In the genomic region with DNA sequence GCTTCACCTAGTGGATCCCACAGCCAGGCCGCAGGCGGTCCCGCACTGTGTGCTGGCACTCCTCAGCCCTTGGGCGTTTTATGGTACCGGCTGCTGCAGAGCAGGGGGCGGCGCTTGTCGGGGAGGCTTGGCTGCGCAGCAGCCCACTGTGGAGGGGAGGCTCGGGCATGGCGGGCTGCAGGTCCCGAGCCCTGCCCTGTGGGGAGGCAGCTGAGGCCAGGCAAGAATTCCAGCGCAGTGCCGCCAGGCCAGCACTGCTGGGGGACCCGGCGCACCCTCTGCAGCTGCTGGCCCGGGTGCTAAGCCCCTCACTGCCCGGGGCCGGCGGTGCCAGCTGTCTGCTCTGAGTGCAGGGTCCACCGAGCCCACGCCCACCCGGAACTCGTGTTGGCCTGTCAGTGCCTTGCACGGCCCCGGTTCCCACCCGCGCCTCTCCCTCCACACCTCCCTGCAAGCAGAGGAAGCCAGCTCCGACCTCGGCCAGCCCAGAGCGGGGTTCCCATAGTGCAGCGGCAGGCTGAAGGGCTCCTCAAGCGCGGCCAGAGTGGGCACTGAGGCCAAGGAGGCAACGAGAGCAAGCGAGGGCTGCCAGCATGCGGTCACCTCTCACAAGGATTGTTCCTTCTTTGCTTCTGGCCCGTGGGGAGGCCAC, we compare ENCODE assay signal across 25 cellular contexts.
"Had no signal": no experiment of that assay in that cellular context is flagged by ENCODE, and none has a peak within 500 bp of the region (broad histone marks: within the 10 kb centered on the region; RNA-seq: fewer than 3 reads in every experiment).

No MANE protein-coding gene starts in this region.

- H3K27me3 ChIP-seq: colonic mucosa, esophagus squamous epithelium, gastrocnemius medialis, heart right ventricle had no signal

- H3K4me1 Mint-ChIP-seq: naive B cell had no signal

- H3K27ac Mint-ChIP-seq: dendritic cell treated with granulocyte-macrophage colony-stimulating factor and Interleukin-4, amounts not matched to agents 40 ng/mL and 50 ng/mL, for 4 days; effector memory CD8-positive, alpha-beta T cell; endodermal cell; mesothelial cell of epicardium; naive B cell had no signal

- H3K4me3 Mint-ChIP-seq: dendritic cell treated with granulocyte-macrophage colony-stimulating factor and Interleukin-4, amounts not matched to agents 40 ng/mL and 50 ng/mL, for 4 days; effector memory CD8-positive, alpha-beta T cell; endodermal cell; mesothelial cell of epicardium; naive B cell had no signal

- H3K36me3 ChIP-seq: colonic mucosa, esophagus squamous epithelium, gastrocnemius medialis, heart right ventricle, left ventricle myocardium inferior, lower lobe of right lung had no signal

- H3K27ac ChIP-seq: colonic mucosa, epithelial cell of prostate, esophagus squamous epithelium, gastrocnemius medialis, heart right ventricle, left ventricle myocardium inferior, lower lobe of right lung had no signal

- H3K27me3 Mint-ChIP-seq: dendritic cell treated with granulocyte-macrophage colony-stimulating factor and Interleukin-4, amounts not matched to agents 40 ng/mL and 50 ng/mL, for 4 days; effector memory CD8-positive, alpha-beta T cell had no signal

- ATAC-seq: effector memory CD8-positive, alpha-beta T cell; esophagus mucosa; gastrocnemius medialis; heart right ventricle; left colon; left lobe of liver; lower lobe of right lung; mucosa of descending colon had no signal

- H3K36me3 Mint-ChIP-seq: mesothelial cell of epicardium, naive B cell had no signal

- H3K9me3 ChIP-seq: colonic mucosa, gastrocnemius medialis, left ventricle myocardium inferior, lower lobe of right lung had no signal

- H3K4me3 ChIP-seq: colonic mucosa, esophagus squamous epithelium, gastrocnemius medialis, heart right ventricle, left ventricle myocardium inferior, lower lobe of right lung, mucosa of descending colon had no signal

- H3K4me1 ChIP-seq: colonic mucosa, gastrocnemius medialis, lower lobe of right lung had no signal

- DNase-seq: colonic mucosa; cortex of kidney; effector CD8-positive, alpha-beta T cell; effector memory CD8-positive, alpha-beta T cell; endodermal cell; erythroblast; esophagus squamous epithelium; foreskin fibroblast; gastrocnemius medialis; glutamatergic neuron; head of caudate nucleus; heart right ventricle; hippocampal formation; kidney glomerular epithelial cell; left colon; left ventricle myocardium inferior; lower lobe of right lung; mesenchymal stem cell; mucosa of descending colon; naive B cell had no signal

- H3K9me3 Mint-ChIP-seq: mesothelial cell of epicardium had no signal
